In genomic region chr7:91082038-91082437, GRCh38 we compare ENCODE assay signal across 12 cellular contexts.
DNase-seq lines count a peak whose midpoint lies in the region; ATAC-seq and TF ChIP-seq lines count a peak whose summit lies in the region.
"Had no signal": no experiment of that assay in that cellular context is flagged by ENCODE, and none has a peak within 500 bp of the region (broad histone marks: within the 10 kb centered on the region; RNA-seq: fewer than 3 reads in every experiment).

No MANE protein-coding gene starts in this region.

- dilution Hi-C loops in IMR-90 (cut with HindIII; ENCODE audit: low sequenced_read_pairs, unreplicated experiment), result no loop called here

- ATAC-seq in IMR-90 (ENCODE audit: low read depth) (peak; percentile 68), left lung (peak; percentile 42)

- TF ChIP-seq RAD21 in IMR-90 (IDR thresholded peaks at IDR 0.05; ENCODE audit: low read length), result no peak

- H3K18ac ChIP-seq in IMR-90 (ENCODE audit: low read depth, low read length), result peak overlapping the region; percentile 60; the same call in 1 of the 2 replicates

- peak overlapping the region; percentile 18 for H3K4me3 Mint-ChIP-seq in chondrocyte (ENCODE audit: unreplicated experiment)

- H2AK5ac ChIP-seq in IMR-90 (ENCODE audit: low read depth, low read length), result no peak overlapping the region

- H4K91ac ChIP-seq in IMR-90 (ENCODE audit: insufficient read depth, low read depth, low read length), result no peak overlapping the region

- CTCF ChIA-PET in IMR-90 (lab: Yijun Ruan, JAX), result interaction anchor here (0.7 to 1.4 kb wide), 4 partner anchors 15 to 361 kb away, joined by 3 to 6 read pairs (median 4); no protein-coding TSS in a partner anchor

- no CpG with 5 or more reads among the region's 3 CpGs for WGBS in IMR-90 (ENCODE audit: extremely low coverage in 2 of 2, insufficient read length in 1 of 2), 2 experiments
- WGBS in transverse colon (ENCODE audit: low coverage in 1 of 2), 2 donors, result 7 to 37% methylated on average over 3 of the region's 3 CpGs
- WGBS in stomach, 5 donors, result 33 to 48% (median 45%) methylated on average over 3 of the region's 3 CpGs

- H3K9ac ChIP-seq in IMR-90 (ENCODE audit: low read depth, low read length), result no peak overlapping the region

- no peak overlapping the region for H2AK9ac ChIP-seq in IMR-90 (replicated peaks; ENCODE audit: low read depth, low read length, poor library complexity)

- no TSS peak for BruUV-seq in IMR-90 (replicated peaks; lab: Mats Ljungman, UMichigan)

- in situ Hi-C loops in IMR-90 (cut with MboI; ENCODE audit: low sequenced_read_pairs) (loop anchor here (10.0 to 25.0 kb wide), 3 partner anchors 530 to 793 kb away; no protein-coding TSS in a partner anchor), transverse colon (cut with MboI; ENCODE audit: low pct_ligation_motif_present in 1 of 4, low pct_unique_long_range_greater_than_20kb in 1 of 4, low sequenced_read_pairs in 3 of 4) (loop anchor here in 3 of 4 donors (10.0 to 25.0 kb wide), 3 partner anchors 555 to 705 kb away; no protein-coding TSS in a partner anchor)

- peak overlapping the region; percentile 72 for H2BK5ac ChIP-seq in IMR-90 (ENCODE audit: low read depth, low read length, poor library complexity, severe bottlenecking)

- H3K4me1 Mint-ChIP-seq in chondrocyte (ENCODE audit: low read depth), result peaks cover 83% of the 10 kb centered on the region

- 0 out of 2 replicates have a peak, but pooled peaks cover 2% of the 10 kb centered on the region for H3K4me1 ChIP-seq in IMR-90 (ENCODE audit: control insufficient read depth, insufficient read depth, low read length)
- peaks cover 0 to 5% of the 10 kb centered on the region in 2 donors for H3K4me1 ChIP-seq in left lung
- peaks cover 0 to 18% (median 2%) of the 10 kb centered on the region in 4 donors for H3K4me1 ChIP-seq in transverse colon
- H3K4me1 ChIP-seq in stomach, result peaks cover 0 to 17% (median 3%) of the 10 kb centered on the region in 4 donors

- H3K9me3 Mint-ChIP-seq in chondrocyte (ENCODE audit: low read depth), result no peaks in the 10 kb centered on the region
- H3K9me3 Mint-ChIP-seq: activated T-helper 2 cell treated with anti-CD3 and anti-CD28 coated beads, Interferon-gamma antibody, Interleukin-2, Interleukin-4, amounts not matched to agents 10 μg/mL and 5 μg/mL and 100 μg/mL, durations not matched to agents 14 hours and 24 hours and 36 hours had no signal

- H3K27ac Mint-ChIP-seq in chondrocyte (ENCODE audit: unreplicated experiment), result peak overlapping the region; percentile 85
- H3K27ac Mint-ChIP-seq: activated T-helper 2 cell treated with anti-CD3 and anti-CD28 coated beads, Interferon-gamma antibody, Interleukin-2, Interleukin-4, amounts not matched to agents 10 μg/mL and 5 μg/mL and 100 μg/mL, durations not matched to agents 14 hours and 24 hours and 36 hours had no signal

- H3K27ac ChIP-seq in IMR-90 (ENCODE audit: insufficient read depth, low read length) (peak overlapping the region; percentile 39; the same call in 1 of the 2 replicates), left lung (peak overlapping the region in 1 of 2 donors; percentile 49), transverse colon (peak overlapping the region; percentile 18 to 56 (median 40)), stomach (no peak overlapping the region)

- TF ChIP-seq EP300 in transverse colon (IDR thresholded peaks at IDR 0.05; ENCODE audit: low read depth) (no peak), stomach (IDR thresholded peaks at IDR 0.05) (no peak)

- no peaks in the 10 kb centered on the region; a peak in 1 of 4 replicates for H3K79me1 ChIP-seq in IMR-90 (ENCODE audit: low read depth in 1 of 2, low read length in 2 of 2)

- H3K23ac ChIP-seq in IMR-90 (ENCODE audit: low read depth, low read length), result peak overlapping the region; percentile 54; the same call in 1 of the 2 replicates

- H3K14ac ChIP-seq in IMR-90 (replicated peaks; ENCODE audit: low read depth, low read length), result no peak overlapping the region; the same call in 1 of the 2 replicates

- H2BK15ac ChIP-seq in IMR-90 (ENCODE audit: low read depth, low read length), result no peak overlapping the region

- peak overlapping the region in 1 of 2 experiments; percentile 77; a peak in 1 of 4 replicates for H4K8ac ChIP-seq in IMR-90 (ENCODE audit: low read depth in 2 of 2, low read length in 2 of 2)

- H2BK120ac ChIP-seq in IMR-90 (ENCODE audit: low read depth, low read length), result peak overlapping the region; percentile 55; the same call in 1 of the 2 replicates

- no peaks in the 10 kb centered on the region for H3K27me3 Mint-ChIP-seq in chondrocyte (ENCODE audit: low read depth)

- H3K9me3 ChIP-seq in IMR-90 (ENCODE audit: control insufficient read depth, insufficient read depth, low read length), result no peaks in the 10 kb centered on the region
- H3K9me3 ChIP-seq in left lung, result no peaks in the 10 kb centered on the region
- H3K9me3 ChIP-seq in transverse colon, result no peaks in the 10 kb centered on the region
- H3K9me3 ChIP-seq in stomach, result no peaks in the 10 kb centered on the region

- H2BK20ac ChIP-seq in IMR-90 (ENCODE audit: low read depth, low read length), result peak overlapping the region; percentile 65; the same call in 1 of the 2 replicates

- H3K56ac ChIP-seq in IMR-90 (ENCODE audit: extremely low read depth, insufficient read depth, low read length), result no peak overlapping the region

- no peaks in the 10 kb centered on the region for H3K36me3 Mint-ChIP-seq in chondrocyte (ENCODE audit: low read depth)

- no peak for TF ChIP-seq POLR2A in IMR-90 (IDR thresholded peaks at IDR 0.05; ENCODE audit: low read depth, low read length)
- TF ChIP-seq POLR2A in transverse colon (IDR thresholded peaks at IDR 0.05), result no peak
- no peak for TF ChIP-seq POLR2A in stomach (IDR thresholded peaks at IDR 0.05)

- H3K4ac ChIP-seq in IMR-90 (ENCODE audit: low read depth, low read length), result peak overlapping the region; percentile 25; the same call in 1 of the 2 replicates

- no peak for TF ChIP-seq CTCF in IMR-90 (conservative IDR thresholded peaks at IDR 0.05; ENCODE audit: low read depth, low read length)
- no peak for TF ChIP-seq CTCF in chondrocyte (IDR thresholded peaks at IDR 0.05)
- TF ChIP-seq CTCF in left lung (IDR thresholded peaks at IDR 0.05), result no peak
- no peak for TF ChIP-seq CTCF in transverse colon (IDR thresholded peaks at IDR 0.05)
- no peak for TF ChIP-seq CTCF in stomach (IDR thresholded peaks at IDR 0.05)

- no peak overlapping the region for H4K5ac ChIP-seq in IMR-90 (ENCODE audit: low read depth, low read length)

- intact Hi-C loops in IMR-90 (cut with micrococcal nuclease) (loop anchor here (2.0 to 10.0 kb wide), 8 partner anchors 303 to 863 kb away; partner anchors contain the start of genes AKAP9 and MTERF1), left lung (cut with DNase I) (loop anchor here in 1 of 2 donors (10.0 kb wide), 2 partner anchors 183 to 553 kb away; partner anchors contain the start of gene FZD1), transverse colon (cut with DNase I; ENCODE audit: low total_unique reads) (loop anchor here (10.0 kb wide), 2 partner anchors 183 to 703 kb away; partner anchors contain the start of gene FZD1), stomach (cut with DNase I; ENCODE audit: low total_unique reads) (loop anchor here (10.0 kb wide), 1 partner anchor 553 kb away; no protein-coding TSS in a partner anchor)

- peak overlapping the region; percentile 89 for H3K4me2 ChIP-seq in IMR-90 (ENCODE audit: low read depth, low read length)

- H3K36me3 ChIP-seq in IMR-90 (ENCODE audit: control insufficient read depth, insufficient read depth, low read length) (0 out of 2 replicates have a peak, but pooled peaks cover 1% of the 10 kb centered on the region), left lung (no peaks in the 10 kb centered on the region), transverse colon (no peaks in the 10 kb centered on the region), stomach (no peaks in the 10 kb centered on the region)

- H3K27me3 ChIP-seq in IMR-90 (ENCODE audit: control insufficient read depth, insufficient read depth, low read length), result no peaks in the 10 kb centered on the region
- no peaks in the 10 kb centered on the region for H3K27me3 ChIP-seq in left lung
- no peaks in the 10 kb centered on the region for H3K27me3 ChIP-seq in transverse colon
- H3K27me3 ChIP-seq in stomach, result no peaks in the 10 kb centered on the region

- no peak overlapping the region for H2AFZ ChIP-seq in IMR-90 (replicated peaks; ENCODE audit: low read length, poor library complexity)

- peaks cover 9% of the 10 kb centered on the region; the same call in 1 of the 2 replicates for H3K9me1 ChIP-seq in IMR-90 (ENCODE audit: insufficient read depth, low read length)

- DNase-seq in IMR-90 (peak; percentile 73), chondrocyte (ENCODE audit: low spot score) (no peak), left lung (no peak), transverse colon (no peak), NCI-H1105 (lab: John Stamatoyannopoulos, UW) (no peak), NCI-H2029 treated with DMSO at 0.1 percent for 48 hours (lab: John Stamatoyannopoulos, UW) (no peak), stomach (no peak)
- DNase-seq: activated CD4-positive, alpha-beta T cell treated with anti-CD3 and anti-CD28 coated beads for 48 hours; DMS53; NCI-H526 had no signal

- POLR2A ChIA-PET in IMR-90 (lab: Charles Lee; ENCODE audit: unreplicated experiment), result no interaction called here

- H3K4me3 ChIP-seq in IMR-90 (ENCODE audit: insufficient read depth, low read depth, low read length), result no peak overlapping the region
- no peak overlapping the region for H3K4me3 ChIP-seq in left lung
- H3K4me3 ChIP-seq in transverse colon, result no peak overlapping the region
- no peak overlapping the region for H3K4me3 ChIP-seq in stomach
- H3K4me3 ChIP-seq: skin epidermis had no signal

- H4K20me1 ChIP-seq in IMR-90 (ENCODE audit: insufficient read depth, low read length), result no peaks in the 10 kb centered on the region

TF ChIP-seq in IMR-90, 13 proteins besides CTCF, POLR2A, EP300 and RAD21:
- no peak for TF ChIP-seq RCOR1 (IDR thresholded peaks at IDR 0.05; ENCODE audit: insufficient replicate concordance, low read length)
- 0 out of 2 replicates have a peak, but pooled peaks have one; percentile 12 for TF ChIP-seq CEBPB (IDR thresholded peaks at IDR 0.05; ENCODE audit: low read depth, low read length)

Comparison
In these comparisons a context has a peak if more than half of its experiments do, and no peak if none do; other contexts are left out.
1. H3K27ac ChIP-seq: peak in IMR-90 (single experiment) and transverse colon (4 of 4); none in stomach (0 of 5).